In the genomic region with DNA sequence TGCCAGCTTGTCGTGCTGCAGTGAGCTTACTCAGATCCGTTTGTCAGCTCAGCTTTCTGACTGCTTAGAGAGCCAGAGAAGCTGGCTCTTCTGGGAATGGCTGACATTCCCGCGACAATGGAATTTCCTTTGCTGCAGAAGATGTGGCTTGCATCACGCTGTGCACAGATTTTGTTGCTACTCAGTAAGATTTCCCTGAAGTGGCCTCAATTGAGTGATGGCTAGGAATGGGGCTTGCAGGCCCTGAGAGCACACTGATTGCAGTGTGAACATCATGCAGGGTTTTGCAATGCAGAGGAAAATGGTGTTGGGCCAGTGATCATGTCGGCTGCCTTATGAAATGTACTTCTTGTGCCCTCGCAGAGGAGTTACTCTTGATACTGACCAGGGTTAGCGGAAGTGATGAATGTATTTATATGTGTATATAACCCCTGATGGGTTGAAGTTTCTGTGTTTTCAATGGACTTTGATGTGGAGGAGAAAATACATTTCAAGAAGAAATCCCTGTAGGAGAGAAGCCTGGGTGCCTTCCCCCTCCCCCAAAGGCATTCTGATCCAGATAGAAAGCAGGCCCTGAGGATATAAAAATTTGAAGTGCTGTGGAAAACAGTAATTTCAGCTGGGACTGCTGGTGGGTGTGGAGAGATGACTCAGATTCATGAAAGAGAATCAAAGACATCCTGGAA, we compare ENCODE assay signal across 12 cellular contexts.
A peak's percentile ranks its signal among the peaks of the same experiment; 100 is the strongest.
DNase-seq lines count a peak whose midpoint lies in the region; TF ChIP-seq lines count a peak whose summit lies in the region.
"Had no signal": no experiment of that assay in that cellular context is flagged by ENCODE, and none has a peak within 500 bp of the region (broad histone marks: within the 10 kb centered on the region; RNA-seq: fewer than 3 reads in every experiment).

No MANE protein-coding gene starts in this region.

- H3K27ac ChIP-seq in A673 (ENCODE audit: low read depth, low read length, poor library complexity, severe bottlenecking) (no peak overlapping the region), SJCRH30 (peak overlapping the region; percentile 45)

- intact Hi-C loops in A673 (cut with micrococcal nuclease; ENCODE audit: unreplicated experiment) = no loop called here

- H3K27me3 ChIP-seq in A673 (replicated peaks; ENCODE audit: insufficient read depth, low read depth, low read length, poor library complexity) (no peaks in the 10 kb centered on the region), SJCRH30 (no peaks in the 10 kb centered on the region), BE2C (no peaks in the 10 kb centered on the region)

- peak overlapping the region; percentile 9 for H3K4me3 Mint-ChIP-seq in nephron progenitor cell

- no TSS peak for BruUV-seq in A673 (replicated peaks; lab: Mats Ljungman, UMichigan)

- H3K27ac Mint-ChIP-seq in nephron progenitor cell = peak overlapping the region; percentile 16

- peaks cover 6% of the 10 kb centered on the region for H3K9me3 Mint-ChIP-seq in nephron progenitor cell

- CTCF ChIA-PET in A673 (lab: Charles Lee) = no interaction called here

- H3K9me3 ChIP-seq in A673 (ENCODE audit: low read depth, low read length, poor library complexity, severe bottlenecking) (no peaks in the 10 kb centered on the region), SJCRH30 (replicated peaks) (no peaks in the 10 kb centered on the region), BE2C (no peaks in the 10 kb centered on the region)

- peaks cover 40% of the 10 kb centered on the region for H3K4me1 Mint-ChIP-seq in nephron progenitor cell

- POLR2A ChIA-PET in A673 (lab: Charles Lee; ENCODE audit: low non-redundant PET) = no interaction called here

- H3K36me3 Mint-ChIP-seq in nephron progenitor cell (ENCODE audit: low read depth) = no peaks in the 10 kb centered on the region

- TF ChIP-seq CTCF in A673 (conservative IDR thresholded peaks at IDR 0.05; ENCODE audit: low read depth, low read length) (no peak), nephron progenitor cell (IDR thresholded peaks at IDR 0.05) (no peak), BE2C (IDR thresholded peaks at IDR 0.05; ENCODE audit: low read depth, low read length) (no peak)

- peaks cover 4% of the 10 kb centered on the region for H3K27me3 Mint-ChIP-seq in nephron progenitor cell (ENCODE audit: low read depth, poor library complexity)

- peak; percentile 0 for DNase-seq in A673 (ENCODE audit: low spot score)
- peak; percentile 26 to 50 for DNase-seq in SJCRH30
- peak; percentile 95 for DNase-seq in fibroblast of peridontal ligament (ENCODE audit: extremely low read depth)
- peak; percentile 8 for DNase-seq in nephron progenitor cell
- DNase-seq in BE2C = no peak
- DNase-seq in NCI-H187 (lab: John Stamatoyannopoulos, UW) = no peak
- DNase-seq in medulla oblongata (ENCODE audit: extremely low spot score) = no peak
- DNase-seq in NCI-H526 treated with DMSO at 0.1 percent for 48 hours (lab: John Stamatoyannopoulos, UW) = no peak
- DNase-seq: ACHN; activated CD4-positive, CD25-positive, alpha-beta regulatory T cell treated with anti-CD3 and anti-CD28 coated beads, Interleukin-2, amount 50 U/mL, for 72 hours; effector CD8-positive, alpha-beta T cell; NCI-H524 treated with DMSO at 0.1 percent for 48 hours had no signal

- H3K36me3 ChIP-seq in A673 (ENCODE audit: insufficient read depth, low read length, poor library complexity, severe bottlenecking) = no peaks in the 10 kb centered on the region
- no peaks in the 10 kb centered on the region for H3K36me3 ChIP-seq in SJCRH30
- no peaks in the 10 kb centered on the region for H3K36me3 ChIP-seq in BE2C

- H3K4me1 ChIP-seq in A673 (ENCODE audit: insufficient read depth, low read length, poor library complexity, severe bottlenecking) (no peaks in the 10 kb centered on the region), SJCRH30 (peaks cover 37% of the 10 kb centered on the region), BE2C (no peaks in the 10 kb centered on the region)

- H3K4me3 ChIP-seq in A673 (ENCODE audit: low read depth, low read length, poor library complexity, severe bottlenecking) (no peak overlapping the region), SJCRH30 (no peak overlapping the region), BE2C (ENCODE audit: low read depth, low read length) (no peak overlapping the region)

Comparison
In these comparisons a context has a peak if more than half of its experiments do, and no peak if none do; other contexts are left out.
1. DNase-seq: peak in A673 (single experiment), SJCRH30 (2 of 2), fibroblast of peridontal ligament (single experiment) and nephron progenitor cell (single experiment); none in BE2C (single experiment), NCI-H187 (0 of 2), medulla oblongata (single experiment) and NCI-H526 treated with DMSO at 0.1 percent for 48 hours (single experiment).